In genomic region chr16:58352690-58353089, GRCh38 we compare ENCODE assay signal across 38 cellular contexts. TPM values are rescaled to one million over a fixed set of nuclear protein-coding genes. Genes with fewer than 3 reads are reported as not detected.
"Had no signal": no experiment of that assay in that cellular context is flagged by ENCODE, and none has a peak within 500 bp of the region (broad histone marks: within the 10 kb centered on the region; RNA-seq: fewer than 3 reads in every experiment).

No MANE protein-coding gene starts in this region.

- DNase-seq: Karpas-422, Kasumi-1, MG63, MM.1S, MV-4-11, NCI-H1048, NCI-H1092, NCI-H1092 treated with DMSO at 0.1 percent for 48 hours, NCI-H1105, NCI-H1105 treated with DMSO at 0.1 percent for 48 hours, NCI-H1417, NCI-H1417 treated with DMSO at 0.1 percent for 48 hours, NCI-H1436, NCI-H1436 treated with DMSO at 0.1 percent for 48 hours, NCI-H146, NCI-H1694, NCI-H1694 treated with DMSO at 0.1 percent for 48 hours, NCI-H187, NCI-H187 treated with DMSO at 0.1 percent for 48 hours, NCI-H1930, NCI-H2029, NCI-H2029 treated with DMSO at 0.1 percent for 48 hours, NCI-H2081, NCI-H2081 treated with DMSO at 0.1 percent for 48 hours, NCI-H2107, NCI-H2171, NCI-H2171 treated with DMSO at 0.1 percent for 48 hours, NCI-H2227 treated with DMSO at 0.1 percent for 48 hours, NCI-H226, NCI-H345, NCI-H446, NCI-H446 treated with DMSO at 0.1 percent for 48 hours, NCI-H510A, NCI-H510A treated with DMSO at 0.1 percent for 48 hours had no signal

- H3K4me3 ChIP-seq: MG63 had no signal

- H3K36me3 ChIP-seq: MG63 had no signal

RNA-seq across cellular contexts. Expression of gene PRSS54, which starts 57.9 kb away (rescaled TPM):
- total RNA-seq: LHCN-M2, M059J, MCF 10A, NCI-H460 had no signal
